In the genomic region with DNA sequence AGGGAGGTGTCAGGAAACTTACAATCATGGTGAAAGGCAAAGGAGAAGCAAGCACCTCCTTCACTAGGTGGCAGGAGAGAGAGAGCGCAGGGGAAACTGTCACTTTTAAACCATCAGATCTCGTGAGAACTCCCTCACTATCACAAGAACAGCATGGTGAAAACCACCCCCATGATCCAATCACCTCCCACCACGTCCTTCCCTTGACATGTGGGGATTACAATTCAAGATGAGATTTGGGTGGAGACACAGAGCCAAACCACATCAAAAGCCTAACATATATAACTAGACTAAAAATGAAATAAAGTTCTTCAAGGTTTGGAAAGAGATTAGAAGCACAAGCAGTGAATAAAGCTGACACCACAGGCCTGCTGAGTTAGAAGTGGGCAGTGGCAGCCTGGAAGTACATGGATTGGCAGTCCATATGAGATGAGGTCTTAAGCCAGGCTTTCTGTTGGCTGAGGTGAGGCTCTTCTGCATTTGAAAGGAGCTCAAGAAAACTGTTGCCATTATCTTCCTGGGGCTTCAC, we compare ENCODE assay signal across 11 cellular contexts.
A peak's percentile ranks its signal among the peaks of the same experiment; 100 is the strongest.
DNase-seq lines count a peak whose midpoint lies in the region; ATAC-seq and TF ChIP-seq lines count a peak whose summit lies in the region.
"Had no signal": no experiment of that assay in that cellular context is flagged by ENCODE, and none has a peak within 500 bp of the region (broad histone marks: within the 10 kb centered on the region; RNA-seq: fewer than 3 reads in every experiment).

No MANE protein-coding gene starts in this region.

- H3K4me1 Mint-ChIP-seq in activated T-helper 1 cell treated with anti-CD3 and anti-CD28 coated beads, Interleukin-12 subunit alpha, Interleukin-12 subunit beta, Interleukin-2, Interleukin-4 antibody, amounts not matched to agents 30 ng/mL and 10 ng/mL and 1 ng/mL, durations not matched to agents 14 hours and 24 hours and 36 hours (ENCODE audit: low read depth), result peaks cover 21% of the 10 kb centered on the region
- H3K4me1 Mint-ChIP-seq in chondrocyte (ENCODE audit: low read depth), result peaks cover 17% of the 10 kb centered on the region

- no peak for ATAC-seq in GM18861 (IDR thresholded peaks at IDR 0.05; ENCODE audit: unreplicated experiment)
- ATAC-seq: left lung had no signal

- intact Hi-C loops in activated T-helper 1 cell treated with anti-CD3 and anti-CD28 coated beads, Interleukin-12 subunit alpha, Interleukin-12 subunit beta, Interleukin-2, Interleukin-4 antibody, amounts not matched to agents 30 ng/mL and 10 ng/mL and 1 ng/mL, durations not matched to agents 14 hours and 24 hours and 36 hours (cut with micrococcal nuclease), result loop anchor here (1.0 kb wide), 5 partner anchors 8 to 97 kb away; partner anchors contain the start of gene MDFIC

- H3K27ac ChIP-seq in OCI-LY3 (ENCODE audit: low read length), result no peak overlapping the region
- H3K27ac ChIP-seq: left lung had no signal

- H3K36me3 Mint-ChIP-seq in activated T-helper 1 cell treated with anti-CD3 and anti-CD28 coated beads, Interleukin-12 subunit alpha, Interleukin-12 subunit beta, Interleukin-2, Interleukin-4 antibody, amounts not matched to agents 30 ng/mL and 10 ng/mL and 1 ng/mL, durations not matched to agents 14 hours and 24 hours and 36 hours (ENCODE audit: low read depth), result peaks cover 3% of the 10 kb centered on the region
- peaks cover 11% of the 10 kb centered on the region for H3K36me3 Mint-ChIP-seq in chondrocyte (ENCODE audit: low read depth)

- peak; percentile 16 for TF ChIP-seq CTCF in GM10248 (IDR thresholded peaks at IDR 0.05; ENCODE audit: control extremely low read depth, extremely low read depth, low read depth, missing control alignments)
- peak; percentile 29; the same call in 1 of the 2 replicates for TF ChIP-seq CTCF in OCI-LY3 (IDR thresholded peaks at IDR 0.05; ENCODE audit: low read depth, low read length)
- no peak for TF ChIP-seq CTCF in chondrocyte (IDR thresholded peaks at IDR 0.05)

- POLR2A ChIA-PET in GM10248 (lab: Yijun Ruan, JAX), result no interaction called here

- peak overlapping the region; percentile 13 for H3K4me3 Mint-ChIP-seq in activated T-helper 1 cell treated with anti-CD3 and anti-CD28 coated beads, Interleukin-12 subunit alpha, Interleukin-12 subunit beta, Interleukin-2, Interleukin-4 antibody, amounts not matched to agents 30 ng/mL and 10 ng/mL and 1 ng/mL, durations not matched to agents 14 hours and 24 hours and 36 hours
- H3K4me3 Mint-ChIP-seq in chondrocyte (ENCODE audit: unreplicated experiment), result no peak overlapping the region

- H3K27me3 Mint-ChIP-seq in activated T-helper 1 cell treated with anti-CD3 and anti-CD28 coated beads, Interleukin-12 subunit alpha, Interleukin-12 subunit beta, Interleukin-2, Interleukin-4 antibody, amounts not matched to agents 30 ng/mL and 10 ng/mL and 1 ng/mL, durations not matched to agents 14 hours and 24 hours and 36 hours (ENCODE audit: insufficient read depth), result no peaks in the 10 kb centered on the region
- no peaks in the 10 kb centered on the region for H3K27me3 Mint-ChIP-seq in chondrocyte (ENCODE audit: low read depth)

- no peak overlapping the region for H3K9ac ChIP-seq in OCI-LY3 (ENCODE audit: low read length)

- no peak for DNase-seq in GM10248 (ENCODE audit: extremely low spot score)
- DNase-seq in activated T-helper 1 cell treated with anti-CD3 and anti-CD28 coated beads, Interleukin-12 subunit alpha, Interleukin-12 subunit beta, Interleukin-2, Interleukin-4 antibody, amounts not matched to agents 30 ng/mL and 10 ng/mL and 1 ng/mL, durations not matched to agents 14 hours and 24 hours and 36 hours (ENCODE audit: low spot score), result peak; percentile 6
- DNase-seq in stimulated activated CD4-positive, alpha-beta T cell treated with anti-CD3 and anti-CD28 coated beads, Interleukin-15, amount 100 ng/mL, for 24 hours, result peak; percentile 78
- DNase-seq in NCI-H510A (lab: John Stamatoyannopoulos, UW), result no peak
- DNase-seq in NCI-H345 (lab: John Stamatoyannopoulos, UW), result no peak
- DNase-seq in chondrocyte (ENCODE audit: low spot score), result no peak
- DNase-seq: CD8-positive, alpha-beta memory T cell; left lung; NCI-H187 had no signal

- peaks cover 28% of the 10 kb centered on the region for H3K9me3 Mint-ChIP-seq in activated T-helper 1 cell treated with anti-CD3 and anti-CD28 coated beads, Interleukin-12 subunit alpha, Interleukin-12 subunit beta, Interleukin-2, Interleukin-4 antibody, amounts not matched to agents 30 ng/mL and 10 ng/mL and 1 ng/mL, durations not matched to agents 14 hours and 24 hours and 36 hours
- H3K9me3 Mint-ChIP-seq in chondrocyte (ENCODE audit: low read depth), result peaks cover 21% of the 10 kb centered on the region

- peaks cover 15% of the 10 kb centered on the region for H3K9me3 ChIP-seq in OCI-LY3 (ENCODE audit: insufficient read depth, low read length)

- H3K27me3 ChIP-seq in OCI-LY3 (ENCODE audit: low read depth, low read length), result no peaks in the 10 kb centered on the region
- H3K27me3 ChIP-seq: left lung had no signal

- no peak overlapping the region for H3K4me2 ChIP-seq in OCI-LY3 (ENCODE audit: low read length)

- CTCF ChIA-PET in GM10248 (lab: Yijun Ruan, JAX), result interaction anchor here (0.9 to 1.3 kb wide), 2 partner anchors 11 to 14 kb away, joined by 3 read pairs; no protein-coding TSS in a partner anchor

- H3K79me2 ChIP-seq in OCI-LY3 (ENCODE audit: low read length), result no peaks in the 10 kb centered on the region

- H2AFZ ChIP-seq in OCI-LY3 (ENCODE audit: low read depth, low read length), result no peak overlapping the region

- H3K36me3 ChIP-seq in OCI-LY3 (replicated peaks; ENCODE audit: low read depth, low read length), result peaks cover 25% of the 10 kb centered on the region
- H3K36me3 ChIP-seq: left lung had no signal

- H3K4me1 ChIP-seq in OCI-LY3 (ENCODE audit: low read length), result peaks cover 14% of the 10 kb centered on the region
- H3K4me1 ChIP-seq: left lung had no signal

- H3K27ac Mint-ChIP-seq in activated T-helper 1 cell treated with anti-CD3 and anti-CD28 coated beads, Interleukin-12 subunit alpha, Interleukin-12 subunit beta, Interleukin-2, Interleukin-4 antibody, amounts not matched to agents 30 ng/mL and 10 ng/mL and 1 ng/mL, durations not matched to agents 14 hours and 24 hours and 36 hours, result peak overlapping the region; percentile 89
- no peak overlapping the region for H3K27ac Mint-ChIP-seq in chondrocyte (ENCODE audit: unreplicated experiment)

- no peak overlapping the region for H3K4me3 ChIP-seq in OCI-LY3 (ENCODE audit: low read length)
- H3K4me3 ChIP-seq: left lung had no signal

- no peaks in the 10 kb centered on the region for H4K20me1 ChIP-seq in OCI-LY3 (ENCODE audit: insufficient read depth, low read length)

Comparison
In these comparisons a context has a peak if more than half of its experiments do, and no peak if none do; other contexts are left out.
1. DNase-seq: peak in activated T-helper 1 cell treated with anti-CD3 and anti-CD28 coated beads, Interleukin-12 subunit alpha, Interleukin-12 subunit beta, Interleukin-2, Interleukin-4 antibody, amounts not matched to agents 30 ng/mL and 10 ng/mL and 1 ng/mL, durations not matched to agents 14 hours and 24 hours and 36 hours (single experiment) and stimulated activated CD4-positive, alpha-beta T cell treated with anti-CD3 and anti-CD28 coated beads, Interleukin-15, amount 100 ng/mL, for 24 hours (single experiment); none in GM10248 (single experiment), NCI-H510A (single experiment), NCI-H345 (single experiment) and chondrocyte (single experiment).